ENCODE assay signal across 1 cellular context in genomic region chr5:136081192-136081591, GRCh38.
TF ChIP-seq lines count a peak whose summit lies in the region.

No MANE protein-coding gene starts in this region.

TF ChIP-seq in HCT116, 20 proteins besides CTCF, POLR2A, EP300 and RAD21 (continued from another document):
- TF ChIP-seq CBX3 (IDR thresholded peaks at IDR 0.05; ENCODE audit: low read depth) (no peak), POLR2AphosphoS5 (IDR thresholded peaks at IDR 0.05; ENCODE audit: low read depth, low read length) (no peak), ATF3 (IDR thresholded peaks at IDR 0.05) (no peak)
